20 cellular contexts compared by ENCODE assay signal in the genomic region with DNA sequence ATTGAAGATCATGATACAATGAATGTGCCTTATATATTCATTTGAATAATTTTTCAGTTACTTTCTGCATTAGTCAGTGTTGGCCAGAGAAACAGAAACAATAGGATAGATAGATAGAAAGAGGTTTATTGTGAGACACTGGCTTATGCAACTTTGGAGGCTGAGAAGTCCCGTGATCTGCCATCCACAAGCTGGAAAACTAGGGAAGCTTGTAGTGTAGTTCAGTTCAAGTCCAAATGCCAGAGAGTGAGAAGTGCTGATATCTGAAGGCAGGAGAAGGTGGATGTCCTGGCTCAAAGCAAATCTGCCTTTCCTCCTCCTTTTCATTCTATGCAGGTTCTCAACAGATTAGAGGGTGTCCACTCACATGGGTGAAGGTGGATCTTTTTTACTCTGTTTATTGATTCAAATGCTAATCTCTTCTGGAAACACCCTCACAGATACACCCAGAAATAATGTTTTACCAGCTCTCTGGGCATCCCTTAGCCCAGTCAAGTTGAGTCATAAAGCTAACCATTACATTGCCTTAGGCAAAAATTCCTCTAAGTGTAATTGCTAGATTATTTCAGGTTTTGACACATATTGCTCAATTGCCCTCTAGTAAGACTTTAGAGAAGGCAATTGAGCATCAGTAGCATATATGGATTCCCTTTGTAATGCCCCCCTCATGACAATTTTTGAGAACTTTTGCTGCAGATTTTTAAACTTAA.
DNase-seq lines count a peak whose midpoint lies in the region; ATAC-seq and TF ChIP-seq lines count a peak whose summit lies in the region.
"Had no signal": no experiment of that assay in that cellular context is flagged by ENCODE, and none has a peak within 500 bp of the region (broad histone marks: within the 10 kb centered on the region; RNA-seq: fewer than 3 reads in every experiment).

No MANE protein-coding gene starts in this region.

- no TSS peak for BruUV-seq in A673 (replicated peaks; lab: Mats Ljungman, UMichigan)

- no peaks in the 10 kb centered on the region for H3K36me3 ChIP-seq in A673 (ENCODE audit: insufficient read depth, low read length, poor library complexity, severe bottlenecking)
- H3K36me3 ChIP-seq in RWPE2 (ENCODE audit: low read depth): no peaks in the 10 kb centered on the region
- H3K36me3 ChIP-seq: ovary, upper lobe of left lung had no signal

- peaks cover 2% of the 10 kb centered on the region for H3K27me3 Mint-ChIP-seq in HFFc6 (ENCODE audit: insufficient read depth)

- H3K4me3 ChIP-seq in A673 (ENCODE audit: low read depth, low read length, poor library complexity, severe bottlenecking): no peak overlapping the region
- no peak overlapping the region for H3K4me3 ChIP-seq in RWPE2 (ENCODE audit: severe bottlenecking)
- no peak overlapping the region for H3K4me3 ChIP-seq in fibroblast of pulmonary artery (replicated peaks; ENCODE audit: low read depth, low read length)
- H3K4me3 ChIP-seq: hepatocyte, ovary, smooth muscle cell, upper lobe of left lung had no signal

- intact Hi-C loops in A673 (cut with micrococcal nuclease; ENCODE audit: unreplicated experiment): no loop called here

- TF ChIP-seq CTCF in A673 (conservative IDR thresholded peaks at IDR 0.05; ENCODE audit: low read depth, low read length) (no peak), HFFc6 (IDR thresholded peaks at IDR 0.05) (no peak), RWPE2 (IDR thresholded peaks at IDR 0.05; ENCODE audit: poor library complexity, severe bottlenecking) (no peak), fibroblast of pulmonary artery (IDR thresholded peaks at IDR 0.05; ENCODE audit: low read length, missing control alignments) (no peak)

- H3K27me3 ChIP-seq in A673 (replicated peaks; ENCODE audit: insufficient read depth, low read depth, low read length, poor library complexity) (no peaks in the 10 kb centered on the region), RWPE2 (ENCODE audit: insufficient read depth, poor library complexity, severe bottlenecking) (no peaks in the 10 kb centered on the region)
- H3K27me3 ChIP-seq: hepatocyte, ovary, upper lobe of left lung had no signal

- H3K9me3 Mint-ChIP-seq in HFFc6: no peaks in the 10 kb centered on the region
- H3K9me3 Mint-ChIP-seq: T-helper 2 cell treated with Interferon-gamma antibody and Interleukin-4, amounts not matched to agents 5 μg/mL and 100 μg/mL, for 36 hours had no signal

- H3K36me3 Mint-ChIP-seq in HFFc6 (ENCODE audit: low read depth): no peaks in the 10 kb centered on the region; the same call in 1 of the 2 replicates

- POLR2A ChIA-PET in A673 (lab: Charles Lee; ENCODE audit: low non-redundant PET): no interaction called here

- CTCF ChIA-PET in A673 (lab: Charles Lee): no interaction called here

- ATAC-seq in RWPE2 (ENCODE audit: low read depth) (peak; percentile 79), GM18870 (IDR thresholded peaks at IDR 0.05; ENCODE audit: unreplicated experiment) (no peak), GM19455 (IDR thresholded peaks at IDR 0.05; ENCODE audit: unreplicated experiment) (no peak)

- peak overlapping the region; percentile 16; the same call in 1 of the 2 replicates for H3K27ac Mint-ChIP-seq in HFFc6
- H3K27ac Mint-ChIP-seq: T-helper 2 cell treated with Interferon-gamma antibody and Interleukin-4, amounts not matched to agents 5 μg/mL and 100 μg/mL, for 36 hours had no signal

- no peak overlapping the region for H3K4me3 Mint-ChIP-seq in HFFc6
- H3K4me3 Mint-ChIP-seq: T-helper 2 cell treated with Interferon-gamma antibody and Interleukin-4, amounts not matched to agents 5 μg/mL and 100 μg/mL, for 36 hours had no signal

- H3K9me3 ChIP-seq in A673 (ENCODE audit: low read depth, low read length, poor library complexity, severe bottlenecking) (no peaks in the 10 kb centered on the region), RWPE2 (ENCODE audit: severe bottlenecking) (no peaks in the 10 kb centered on the region)
- H3K9me3 ChIP-seq: ovary, upper lobe of left lung had no signal

- H3K4me1 Mint-ChIP-seq in HFFc6 (ENCODE audit: low read depth): peaks cover 33% of the 10 kb centered on the region

- H3K4me1 ChIP-seq in A673 (ENCODE audit: insufficient read depth, low read length, poor library complexity, severe bottlenecking): peaks cover 10% of the 10 kb centered on the region
- H3K4me1 ChIP-seq in RWPE2 (ENCODE audit: insufficient read depth, poor library complexity, severe bottlenecking): peaks cover 9% of the 10 kb centered on the region
- H3K4me1 ChIP-seq: upper lobe of left lung had no signal

- H3K27ac ChIP-seq in A673 (ENCODE audit: low read depth, low read length, poor library complexity, severe bottlenecking): no peak overlapping the region
- peak overlapping the region; percentile 45 for H3K27ac ChIP-seq in RWPE2 (ENCODE audit: poor library complexity, severe bottlenecking)
- H3K27ac ChIP-seq: hepatocyte, ovary, upper lobe of left lung had no signal

- DNase-seq in A673 (ENCODE audit: low spot score) (peak; percentile 21), HFFc6 (peak; percentile 90), RWPE2 (ENCODE audit: low spot score) (no peak), fibroblast of pulmonary artery (ENCODE audit: low read depth) (peak; percentile 26), GM19240 (ENCODE audit: insufficient read length, low spot score) (no peak)
- no peak for DNase-seq in activated T-cell treated with anti-CD3 and anti-CD28 coated beads, Interleukin-2, amount 50 U/mL, for 48 hours
- DNase-seq: activated CD4-positive, alpha-beta T cell treated with anti-CD3 and anti-CD28 coated beads for 1 hour; activated gamma-delta T cell treated with Interleukin-2 at 50 U/mL for 16 hours; cortex of kidney; erythroblast; GF-D8; NCI-H2081 treated with DMSO at 0.1 percent for 48 hours; ovary; stimulated activated naive CD4-positive, alpha-beta T cell; upper lobe of left lung had no signal

Comparison
In these comparisons a context has a peak if more than half of its experiments do, and no peak if none do; other contexts are left out.
1. DNase-seq: peak in A673 (single experiment), HFFc6 (single experiment) and fibroblast of pulmonary artery (single experiment); none in RWPE2 (single experiment), activated T-cell treated with anti-CD3 and anti-CD28 coated beads, Interleukin-2, amount 50 U/mL, for 48 hours (0 of 2) and GM19240 (single experiment).